22 cellular contexts compared by ENCODE assay signal in genomic region chr6:110693994-110694393, GRCh38.
DNase-seq lines count a peak whose midpoint lies in the region; ATAC-seq, FAIRE-seq and TF ChIP-seq lines count a peak whose summit lies in the region.
"Had no signal": no experiment of that assay in that cellular context is flagged by ENCODE, and none has a peak within 500 bp of the region (broad histone marks: within the 10 kb centered on the region; RNA-seq: fewer than 3 reads in every experiment).

No MANE protein-coding gene starts in this region.

- H3K79me2 ChIP-seq in trophoblast cell (ENCODE audit: control insufficient read depth, insufficient read depth, low read length, poor library complexity) = peaks cover 2% of the 10 kb centered on the region

- H2BK5ac ChIP-seq in trophoblast cell (ENCODE audit: low read depth, low read length, poor library complexity) = no peak overlapping the region

- no peak overlapping the region for H2BK120ac ChIP-seq in trophoblast cell (ENCODE audit: insufficient read depth, low read length, poor library complexity)

- no peak overlapping the region for H3K4me2 ChIP-seq in trophoblast cell (ENCODE audit: low read length)
- H3K4me2 ChIP-seq: A549; BLaER1 treated with 17β-estradiol and CSF1 and Interleukin-3, amounts not matched to agents 10 nM and 100 nM had no signal

- CTCF ChIA-PET in Panc1 (lab: Charles Lee) = no interaction called here

- TF ChIP-seq POLR2A in GM12891 (IDR thresholded peaks at IDR 0.05; ENCODE audit: low read depth, low read length) = no peak

- DNase-seq in GM12891 (ENCODE audit: insufficient read length, low spot score) (no peak), Panc1 (ENCODE audit: low read depth, low spot score) (no peak), trophoblast cell (no peak), small intestine (no peak), NCI-H1436 (lab: John Stamatoyannopoulos, UW) (no peak), NCI-H82 treated with DMSO at 0.1 percent for 48 hours (lab: John Stamatoyannopoulos, UW; ENCODE audit: unreplicated experiment) (no peak)
- DNase-seq: AML-193; Caco-2; Calu3; CD4-positive, alpha-beta T cell; CD8-positive, alpha-beta T cell; DMS 273 treated with DMSO at 0.1 percent for 48 hours; DMS153; DMS53; DMS79; DND-41; EL; GDM1 had no signal

- H3K18ac ChIP-seq in trophoblast cell (ENCODE audit: low read length) = no peak overlapping the region

- H4K12ac ChIP-seq in trophoblast cell (ENCODE audit: low read depth, low read length) = no peak overlapping the region

- H3K14ac ChIP-seq in trophoblast cell (ENCODE audit: low read length) = no peak overlapping the region

- in situ Hi-C loops in Panc1 (cut with HindIII; ENCODE audit: low pct_unique_long_range_greater_than_20kb, low sequenced_read_pairs) = no loop called here

- H3K4ac ChIP-seq in trophoblast cell (ENCODE audit: low read depth, low read length) = no peak overlapping the region

- H3K4me3 ChIP-seq in Panc1 (ENCODE audit: low read depth in 2 of 2, low read length in 2 of 2) (no peak overlapping the region), trophoblast cell (ENCODE audit: low read depth, low read length) (no peak overlapping the region), small intestine (ENCODE audit: low read depth in 1 of 2, low read length in 2 of 2) (no peak overlapping the region)
- H3K4me3 ChIP-seq: A549; BLaER1 treated with 17β-estradiol and CSF1 and Interleukin-3, amounts not matched to agents 10 nM and 100 nM; GM12878 had no signal

- H2AK5ac ChIP-seq in trophoblast cell (ENCODE audit: low read length) = no peak overlapping the region

- no peaks in the 10 kb centered on the region for H3K4me1 ChIP-seq in Panc1 (ENCODE audit: control insufficient read depth, insufficient read depth, low read length)
- peaks cover 9 to 19% of the 10 kb centered on the region in 2 experiments for H3K4me1 ChIP-seq in trophoblast cell (ENCODE audit: control insufficient read depth in 1 of 2, insufficient read depth in 2 of 2, low read length in 2 of 2)
- no peaks in the 10 kb centered on the region for H3K4me1 ChIP-seq in small intestine (ENCODE audit: control insufficient read depth in 2 of 2, insufficient read depth in 1 of 2, low read depth in 1 of 2, low read length in 1 of 2)

- no peaks in the 10 kb centered on the region for H3K79me1 ChIP-seq in trophoblast cell (ENCODE audit: low read length)

- TSS peak; percentile 12 for BruUV-seq in Panc1 (replicated peaks; lab: Mats Ljungman, UMichigan)

- H3K27ac ChIP-seq in Panc1 (ENCODE audit: low read length) (no peak overlapping the region), trophoblast cell (ENCODE audit: low read depth, low read length) (peak overlapping the region; percentile 0), small intestine (ENCODE audit: low read depth in 1 of 2, low read length in 1 of 2) (no peak overlapping the region)
- H3K27ac ChIP-seq: A549; BLaER1 treated with 17β-estradiol and CSF1 and Interleukin-3, amounts not matched to agents 10 nM and 100 nM had no signal

- POLR2A ChIA-PET in Panc1 (lab: Charles Lee) = no interaction called here

- intact Hi-C loops in Panc1 (cut with micrococcal nuclease; ENCODE audit: unreplicated experiment) = no loop called here

- H2BK12ac ChIP-seq in trophoblast cell (ENCODE audit: low read length) = no peak overlapping the region

- H4K91ac ChIP-seq in trophoblast cell (ENCODE audit: low read depth, low read length) = no peak overlapping the region

- no peak for ATAC-seq in Panc1
- ATAC-seq: A549; CD8-positive, alpha-beta T cell; GM12878 had no signal

- H3K9ac ChIP-seq in trophoblast cell (ENCODE audit: low read length) = no peak overlapping the region
- H3K9ac ChIP-seq: BLaER1 treated with 17β-estradiol and CSF1 and Interleukin-3, amounts not matched to agents 10 nM and 100 nM had no signal

- no peak overlapping the region for H4K8ac ChIP-seq in trophoblast cell (ENCODE audit: low read depth, low read length)

- no peak for TF ChIP-seq CTCF in Panc1 (IDR thresholded peaks at IDR 0.05)

- H3K9me3 ChIP-seq in Panc1 (ENCODE audit: control insufficient read depth, insufficient read depth, low read depth, low read length) = no peaks in the 10 kb centered on the region
- no peaks in the 10 kb centered on the region for H3K9me3 ChIP-seq in trophoblast cell (ENCODE audit: insufficient read depth, low read depth, low read length)
- no peaks in the 10 kb centered on the region for H3K9me3 ChIP-seq in small intestine (ENCODE audit: control insufficient read depth, low read depth)
- H3K9me3 ChIP-seq: Caco-2 had no signal

- no peaks in the 10 kb centered on the region for H3K36me3 ChIP-seq in Panc1 (ENCODE audit: control insufficient read depth, insufficient read depth, low read length)
- peaks cover 0 to 2% of the 10 kb centered on the region in 2 experiments for H3K36me3 ChIP-seq in trophoblast cell (ENCODE audit: control insufficient read depth in 1 of 2, insufficient read depth in 2 of 2, low read length in 2 of 2)
- no peaks in the 10 kb centered on the region for H3K36me3 ChIP-seq in small intestine (ENCODE audit: control insufficient read depth in 2 of 2, insufficient read depth in 2 of 2, low read length in 2 of 2)

- FAIRE-seq in GM12891 (lab: Jason Lieb, UNC) (peak; percentile 13), small intestine (lab: Jason Lieb, UNC) (no peak)
- FAIRE-seq: A549, GM12878, GM19239 had no signal

- H3K27me3 ChIP-seq in Panc1 (ENCODE audit: control insufficient read depth, insufficient read depth, low read length) = no peaks in the 10 kb centered on the region
- H3K27me3 ChIP-seq in trophoblast cell (ENCODE audit: insufficient read depth, low read length) = no peaks in the 10 kb centered on the region
- H3K27me3 ChIP-seq in small intestine (ENCODE audit: control insufficient read depth in 2 of 2, insufficient read depth in 2 of 2, low read length in 2 of 2) = no peaks in the 10 kb centered on the region
- H3K27me3 ChIP-seq: BLaER1 treated with 17β-estradiol and CSF1 and Interleukin-3, amounts not matched to agents 10 nM and 100 nM had no signal

- H2AFZ ChIP-seq in trophoblast cell (ENCODE audit: insufficient read depth, low read length, poor library complexity) = no peak overlapping the region

- H3K23ac ChIP-seq in trophoblast cell (ENCODE audit: low read length) = no peak overlapping the region

TF ChIP-seq in GM12891, 5 proteins besides CTCF, POLR2A, EP300 and RAD21:
- TF ChIP-seq POU2F2 (IDR thresholded peaks at IDR 0.05; ENCODE audit: low read depth, low read length) (no peak), PAX5 (IDR thresholded peaks at IDR 0.05; ENCODE audit: insufficient read depth, low read length, severe bottlenecking) (no peak), POLR2AphosphoS5 (IDR thresholded peaks at IDR 0.05; ENCODE audit: low read depth, low read length) (no peak), TAF1 (IDR thresholded peaks at IDR 0.05; ENCODE audit: low read depth, low read length) (no peak), SPI1 (IDR thresholded peaks at IDR 0.05; ENCODE audit: low read depth, low read length) (no peak)
